In the genomic region with DNA sequence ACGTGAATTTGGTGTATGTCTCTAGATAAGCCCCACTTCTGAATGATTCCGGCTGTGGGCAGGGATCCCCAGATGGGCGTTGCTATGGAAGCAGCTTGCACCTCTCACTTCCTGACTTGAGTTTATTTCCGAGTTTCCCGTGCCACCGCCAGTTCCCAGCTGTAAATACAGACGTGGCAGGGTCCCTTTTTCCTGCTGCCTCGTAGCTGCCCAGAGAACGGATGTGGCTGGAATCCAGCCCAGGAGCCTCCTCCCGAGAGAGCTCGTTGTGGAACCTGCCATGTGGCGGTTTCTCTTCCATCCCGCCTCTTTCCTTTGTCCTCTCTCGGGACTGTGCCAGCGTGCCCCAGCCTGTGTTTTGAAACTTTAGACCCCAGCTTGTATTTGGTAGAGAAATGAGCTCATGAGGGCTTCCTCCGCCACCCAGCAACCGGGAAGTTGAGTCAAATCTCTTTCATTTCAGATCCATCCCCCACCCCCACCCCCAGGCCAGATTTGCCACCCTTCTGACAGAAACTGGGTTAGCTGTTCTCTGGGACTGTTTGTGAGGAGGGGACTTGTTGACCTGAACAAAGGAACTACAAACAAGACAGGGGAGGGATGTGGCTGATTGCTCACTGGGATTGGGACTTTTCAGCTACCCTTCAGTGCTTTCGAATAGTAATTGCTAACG, we compare ENCODE assay signal across 8 cellular contexts.
A peak's percentile ranks its signal among the peaks of the same experiment; 100 is the strongest.
DNase-seq lines count a peak whose midpoint lies in the region; ATAC-seq and TF ChIP-seq lines count a peak whose summit lies in the region.

No MANE protein-coding gene starts in this region.

- H3K9me2 ChIP-seq in DOHH2 (replicated peaks; ENCODE audit: control insufficient read depth, low read length) (no peaks in the 10 kb centered on the region), Karpas-422 (replicated peaks; ENCODE audit: insufficient read depth, low read length) (no peaks in the 10 kb centered on the region)

- peak overlapping the region; percentile 96 for H3K4me2 ChIP-seq in DOHH2 (ENCODE audit: low read length)
- H3K4me2 ChIP-seq in Karpas-422 (ENCODE audit: low read depth, low read length, poor library complexity, severe bottlenecking) = peak overlapping the region; percentile 80

- no peaks in the 10 kb centered on the region for H4K20me1 ChIP-seq in DOHH2 (ENCODE audit: control insufficient read depth, insufficient read depth, low read depth, low read length)
- no peaks in the 10 kb centered on the region for H4K20me1 ChIP-seq in Karpas-422 (ENCODE audit: insufficient read depth, low read depth, low read length)

- intact Hi-C loops in lower lobe of right lung (cut with DNase I) = no loop called here

- H3K4me3 ChIP-seq in DOHH2 (ENCODE audit: low read length) (peak overlapping the region; percentile 62), Karpas-422 (ENCODE audit: low read length) (peak overlapping the region; percentile 62), duodenal mucosa (ENCODE audit: low read depth in 1 of 2, low read length in 2 of 2) (peak overlapping the region; percentile 61 to 64), lower lobe of right lung (peak overlapping the region; percentile 48)

- peaks cover 57% of the 10 kb centered on the region for H3K79me2 ChIP-seq in DOHH2 (ENCODE audit: control insufficient read depth, low read length)
- H3K79me2 ChIP-seq in Karpas-422 (ENCODE audit: low read length) = peaks cover 86% of the 10 kb centered on the region

- H3F3A ChIP-seq in DOHH2 (ENCODE audit: control insufficient read depth, insufficient read depth) = peaks cover 10% of the 10 kb centered on the region; the same call in 1 of the 2 replicates

- H3K4me1 ChIP-seq in DOHH2 (ENCODE audit: control insufficient read depth, low read length) (peaks cover 65% of the 10 kb centered on the region), Karpas-422 (ENCODE audit: low read length) (peaks cover 72% of the 10 kb centered on the region), duodenal mucosa (ENCODE audit: control insufficient read depth in 1 of 2, insufficient read depth in 2 of 2, low read length in 2 of 2) (peaks cover 13 to 14% of the 10 kb centered on the region in 2 donors), lower lobe of right lung (peaks cover 40% of the 10 kb centered on the region)

- H3K27me3 ChIP-seq in DOHH2 (ENCODE audit: control insufficient read depth, low read length) = no peaks in the 10 kb centered on the region
- no peaks in the 10 kb centered on the region for H3K27me3 ChIP-seq in Karpas-422 (ENCODE audit: low read length)
- H3K27me3 ChIP-seq in duodenal mucosa (ENCODE audit: control insufficient read depth in 1 of 2, insufficient read depth in 2 of 2, low read length in 2 of 2) = no peaks in the 10 kb centered on the region
- no peaks in the 10 kb centered on the region for H3K27me3 ChIP-seq in lower lobe of right lung (ENCODE audit: low read depth)

- no peak overlapping the region for H2AFZ ChIP-seq in Karpas-422 (ENCODE audit: low read length)

- H3K27ac ChIP-seq in DOHH2 (ENCODE audit: low read depth, low read length) = peak overlapping the region; percentile 67
- H3K27ac ChIP-seq in Karpas-422 (ENCODE audit: low read length) = peak overlapping the region; percentile 95
- peak overlapping the region; percentile 63 for H3K27ac ChIP-seq in duodenal mucosa (ENCODE audit: low read depth, low read length)
- H3K27ac ChIP-seq in lower lobe of right lung = peak overlapping the region; percentile 80

- DNase-seq in Karpas-422 (peak; percentile 77), SHP77 (lab: John Stamatoyannopoulos, UW) (peak; percentile 91 to 92), lower lobe of right lung (peak; percentile 80), superior temporal gyrus (ENCODE audit: extremely low spot score) (peak; percentile 76)

- H3K9me3 ChIP-seq in DOHH2 (ENCODE audit: control insufficient read depth, insufficient read depth, low read length) = no peaks in the 10 kb centered on the region
- H3K9me3 ChIP-seq in Karpas-422 (ENCODE audit: low read length) = no peaks in the 10 kb centered on the region
- H3K9me3 ChIP-seq in duodenal mucosa (ENCODE audit: control insufficient read depth in 1 of 2, low read length in 2 of 2) = no peaks in the 10 kb centered on the region
- no peaks in the 10 kb centered on the region for H3K9me3 ChIP-seq in lower lobe of right lung

- peaks cover 9% of the 10 kb centered on the region; the same call in 1 of the 2 replicates for H3K36me3 ChIP-seq in DOHH2 (ENCODE audit: control insufficient read depth, low read length)
- no peaks in the 10 kb centered on the region for H3K36me3 ChIP-seq in Karpas-422 (ENCODE audit: insufficient read depth, low read length)
- H3K36me3 ChIP-seq in duodenal mucosa (ENCODE audit: control insufficient read depth in 1 of 2, insufficient read depth in 2 of 2, low read length in 2 of 2) = no peaks in the 10 kb centered on the region
- H3K36me3 ChIP-seq in lower lobe of right lung = no peaks in the 10 kb centered on the region

- peak overlapping the region; percentile 74 for H3K9ac ChIP-seq in Karpas-422 (ENCODE audit: low read length)
- H3K9ac ChIP-seq in duodenal mucosa (ENCODE audit: low read depth in 1 of 2, low read length in 2 of 2) = peak overlapping the region; percentile 39 to 55

- TF ChIP-seq CTCF in DOHH2 (IDR thresholded peaks at IDR 0.05; ENCODE audit: low read depth, low read length, poor library complexity, severe bottlenecking) (no peak), lower lobe of right lung (IDR thresholded peaks at IDR 0.05) (no peak)

- ATAC-seq in lower lobe of right lung (peak; percentile 67 to 72), HG02678 (IDR thresholded peaks at IDR 0.05; ENCODE audit: unreplicated experiment) (no peak), HG03378 (IDR thresholded peaks at IDR 0.05; ENCODE audit: unreplicated experiment) (no peak)

Comparison
In these comparisons a context has a peak if more than half of its experiments do, and no peak if none do; other contexts are left out.
1. ATAC-seq: peak in lower lobe of right lung (2 of 2); none in HG02678 (single experiment) and HG03378 (single experiment).
2. Peak in every context shown above with its lines, with median percentiles within 50 percentile points of each other: H3K27ac ChIP-seq, H3K4me3 ChIP-seq and DNase-seq.